ENCODE assay signal across 1 cellular context in the genomic region with DNA sequence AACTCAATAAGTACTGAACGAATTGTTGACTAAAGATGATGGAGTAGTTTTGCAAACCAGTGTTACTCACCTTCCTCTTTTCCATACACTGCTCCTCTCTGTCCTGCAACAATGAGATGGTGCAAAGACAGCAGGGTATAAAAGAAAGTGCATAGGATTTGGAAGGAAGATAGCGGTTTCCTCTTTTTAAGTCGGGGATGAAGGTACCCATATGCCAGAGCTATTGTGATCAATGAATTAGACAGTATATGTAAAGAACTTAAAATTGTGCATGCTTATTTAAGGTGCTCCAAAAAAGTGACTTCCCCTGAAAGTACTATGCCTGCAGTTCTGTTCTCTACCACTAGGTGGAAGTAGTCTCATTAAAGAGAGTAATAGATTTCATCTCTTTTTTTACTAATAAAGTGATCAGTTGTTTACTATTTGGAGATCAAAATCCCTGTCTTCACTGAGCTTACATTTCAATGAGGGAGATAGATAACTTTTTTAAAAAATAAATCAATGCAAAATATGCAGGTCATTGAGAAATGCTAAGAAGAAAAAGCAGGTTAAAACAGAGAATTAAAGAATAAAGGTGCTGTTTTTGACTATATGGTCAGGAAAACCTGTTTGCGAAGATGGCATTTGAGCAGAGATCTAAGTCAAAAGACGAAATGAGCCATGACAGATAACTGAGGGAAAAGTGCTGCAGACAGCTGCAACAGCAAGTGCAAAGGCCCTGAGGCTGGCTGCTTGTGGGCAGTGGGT.
TF ChIP-seq lines count a peak whose summit lies in the region.

No MANE protein-coding gene starts in this region.

TF ChIP-seq in HEK293, 187 proteins besides CTCF, POLR2A, EP300 and RAD21 (continued from another document):
- no peak for TF ChIP-seq PATZ1 (tag by site-specific recombination; IDR thresholded peaks at IDR 0.05)
- no peak for TF ChIP-seq ZNF169 (tag by site-specific recombination; IDR thresholded peaks at IDR 0.05)
